ENCODE assay signal across 6 cellular contexts in genomic region chr22:33162196-33162595, GRCh38.
"Had no signal": no experiment of that assay in that cellular context is flagged by ENCODE, and none has a peak within 500 bp of the region (broad histone marks: within the 10 kb centered on the region; RNA-seq: fewer than 3 reads in every experiment).

No MANE protein-coding gene starts in this region.

- H3K27ac Mint-ChIP-seq: GM23338, H9, IgD-negative memory B cell had no signal

- H3K9me3 Mint-ChIP-seq: GM23338, IgD-negative memory B cell had no signal

- DNase-seq: H9, HCEC 1CT had no signal

- H3K4me2 ChIP-seq: GM23338 had no signal

- H3K4me3 Mint-ChIP-seq: GM23338, H9 had no signal

- ATAC-seq: GM23338, HepG2 had no signal

- H3K4me1 Mint-ChIP-seq: GM23338, H9, IgD-negative memory B cell had no signal

- H2AFZ ChIP-seq: GM23338 had no signal

- H3K4me3 ChIP-seq: GM23338 had no signal

- H3K27ac ChIP-seq: HL-60 had no signal

- H3K36me3 Mint-ChIP-seq: IgD-negative memory B cell had no signal
